In the genomic region with DNA sequence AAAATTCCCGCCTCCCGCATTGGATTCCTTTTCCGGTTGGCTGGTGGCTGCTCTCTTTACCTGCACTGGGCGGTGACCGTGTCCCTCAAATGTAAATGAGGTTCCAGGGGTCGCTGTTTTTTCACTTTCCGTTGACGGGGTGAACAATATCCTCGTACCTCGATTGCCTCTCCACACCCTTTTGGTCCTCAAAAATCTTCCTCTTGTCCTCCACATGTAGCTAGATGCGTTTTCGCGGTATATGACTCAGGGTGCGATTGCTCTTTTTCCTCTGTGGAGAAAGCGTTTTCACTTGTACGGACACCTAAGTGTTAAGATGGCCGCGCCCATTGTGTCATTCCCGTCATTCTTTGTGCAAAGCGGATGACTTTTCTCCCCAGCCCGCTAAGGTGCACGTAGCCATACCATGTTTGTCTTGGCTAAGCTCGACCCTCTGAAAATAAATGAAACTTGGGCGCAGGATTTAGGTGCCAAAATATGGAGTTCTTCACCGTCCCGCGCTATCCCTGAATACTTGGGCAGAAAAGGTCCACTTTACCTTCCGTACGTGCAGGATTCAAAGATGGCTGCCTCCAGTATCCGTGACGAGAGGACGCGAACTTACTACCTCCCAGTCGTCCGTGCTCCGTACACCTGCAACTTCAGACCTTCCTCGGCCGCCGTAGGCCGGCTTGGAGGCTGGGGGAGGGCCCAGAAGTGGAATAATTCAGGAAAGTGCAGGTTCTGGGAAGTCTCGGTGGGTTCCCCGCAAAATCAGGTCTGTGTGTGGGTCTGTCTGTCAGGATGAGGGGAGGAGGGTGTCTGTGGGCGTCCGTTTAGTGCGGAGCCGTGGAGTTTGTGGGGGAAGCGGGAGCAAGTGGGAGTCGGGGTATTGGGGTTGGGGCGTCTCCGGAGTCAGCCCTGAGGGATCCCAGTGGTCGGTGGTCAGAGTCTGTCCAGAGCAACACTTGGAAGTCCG, we compare ENCODE assay signal across 8 cellular contexts. TPM values are rescaled to one million over a fixed set of nuclear protein-coding genes. Genes with fewer than 3 reads are reported as not detected.
DNase-seq lines count a peak whose midpoint lies in the region; ATAC-seq and TF ChIP-seq lines count a peak whose summit lies in the region.

A gene (plus strand): TSS at position 689 of the 958 bp plus-strand sequence. CDS start 8,749 bp downstream, outside the sequence.

- H3K27me3 ChIP-seq in heart right ventricle = no peaks in the 10 kb centered on the region

- TF ChIP-seq CTCF in heart right ventricle (IDR thresholded peaks at IDR 0.05) (peak in 6 of 9 donors; percentile 21 to 57 (median 36)), type B pancreatic cell (conservative IDR thresholded peaks at IDR 0.05) (peak; percentile 51)

- intact Hi-C loops in heart right ventricle (cut with DNase I) = loop anchor here in 4 of 10 donors (1.0 to 5.0 kb wide), 7 partner anchors 22 to 122 kb away; a partner anchor contains a TSS

- peaks cover 18% of the 10 kb centered on the region for H3K9me3 Mint-ChIP-seq in type B pancreatic cell

- H3K36me3 ChIP-seq in heart right ventricle = peaks cover 0 to 27% (median 14%) of the 10 kb centered on the region in 9 donors

- peak within 1 kb of the TSS; percentile 98 for H3K4me3 Mint-ChIP-seq in type B pancreatic cell

- peak within 1 kb of the TSS; percentile 69 to 91 (median 80) for H3K4me3 ChIP-seq in heart right ventricle

- DNase-seq in GM04504 (ENCODE audit: low read depth) (peak; percentile 79), NCI-H1105 treated with DMSO at 0.1 percent for 48 hours (lab: John Stamatoyannopoulos, UW) (peak; percentile 96), SW480 (ENCODE audit: low spot score) (peak; percentile 90), amniotic epithelial cell (ENCODE audit: low read depth) (peak; percentile 97), heart right ventricle (peak; percentile 86 to 92), pons (ENCODE audit: low spot score) (peak; percentile 95), type B pancreatic cell (ENCODE audit: extremely low spot score, unreplicated experiment) (peak; percentile 86)

- peak within 1 kb of the TSS; percentile 98 for H3K27ac Mint-ChIP-seq in type B pancreatic cell

- ATAC-seq in HG02571 (IDR thresholded peaks at IDR 0.05; ENCODE audit: unreplicated experiment) (peak; percentile 76), heart right ventricle (peak; percentile 96 to 99 (median 98))

- peaks cover 26% of the 10 kb centered on the region for H3K36me3 Mint-ChIP-seq in type B pancreatic cell

- H3K27ac ChIP-seq in heart right ventricle = peak within 1 kb of the TSS; percentile 81 to 96 (median 89)

- WGBS in heart right ventricle, 2 donors = 0% methylated on average over 52 of the region's 52 CpGs

- peaks cover 0 to 13% (median 10%) of the 10 kb centered on the region in 9 donors for H3K4me1 ChIP-seq in heart right ventricle

- H3K9me3 ChIP-seq in heart right ventricle = peaks cover 0 to 70% (median 13%) of the 10 kb centered on the region in 11 donors

- no peaks in the 10 kb centered on the region for H3K27me3 Mint-ChIP-seq in type B pancreatic cell

- peaks cover 8% of the 10 kb centered on the region for H3K4me1 Mint-ChIP-seq in type B pancreatic cell (ENCODE audit: unreplicated experiment)

RNA-seq across cellular contexts. Expression of the gene that starts here (rescaled TPM):
- total RNA-seq in heart right ventricle (1 to 10 TPM; 2.4 to 7.1 (median 5.2) TPM), type B pancreatic cell (ENCODE audit: low replicate concordance) (8.9 and 9.3 TPM in 2 replicates)
- polyA plus RNA-seq in heart right ventricle = 1 to 10 TPM; 3.4 to 3.8 TPM

Comparison
In these comparisons a context has a peak if more than half of its experiments do, and no peak if none do; other contexts are left out.
1. Peak in every context shown above with its lines: DNase-seq, ATAC-seq, H3K4me3 ChIP-seq and H3K27ac ChIP-seq.